9 cellular contexts compared by ENCODE assay signal in the genomic region with DNA sequence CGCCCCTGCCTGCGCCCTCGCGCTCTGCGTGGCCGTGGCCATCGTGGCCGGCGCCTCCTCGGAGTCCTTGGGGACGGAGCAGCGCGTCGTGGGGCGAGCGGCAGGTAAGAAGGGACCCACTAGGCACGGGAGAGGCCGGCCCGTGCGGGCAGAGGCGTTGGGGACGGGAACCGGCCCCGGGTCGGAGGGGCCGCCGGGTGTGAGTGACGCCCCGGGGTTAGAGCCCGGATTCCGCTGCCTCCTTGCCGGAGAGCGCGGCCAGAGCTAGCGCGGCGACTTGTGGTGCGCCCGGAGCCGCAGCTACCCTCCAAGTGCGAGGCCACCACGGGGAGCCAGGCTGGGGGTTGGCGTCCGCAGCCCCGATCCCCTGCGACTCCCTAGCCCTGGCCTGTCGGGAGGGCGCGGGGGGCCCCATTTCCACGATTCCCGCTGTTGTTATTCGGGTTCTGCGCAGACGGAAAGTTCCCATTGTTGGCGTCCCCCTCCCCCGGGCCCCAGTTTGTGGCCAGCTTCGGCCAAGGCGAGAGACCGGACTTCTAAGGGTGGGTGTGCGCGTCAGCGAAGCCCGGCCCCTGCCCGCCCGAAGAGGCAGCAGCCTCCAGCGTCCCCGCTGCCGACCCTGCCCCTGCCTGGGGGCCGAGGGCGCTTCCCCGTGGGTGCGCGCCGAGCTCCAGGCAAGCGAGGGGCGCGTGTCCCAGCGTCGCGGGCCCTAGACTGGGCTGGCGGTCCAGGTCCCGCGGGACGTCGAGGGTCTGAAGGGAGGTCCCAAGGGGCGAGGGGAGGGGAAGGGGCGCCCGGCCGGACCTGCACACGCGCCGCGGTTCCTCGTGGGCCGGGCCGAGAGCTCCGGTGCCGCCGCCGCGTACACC. TPM values are rescaled to one million over a fixed set of nuclear protein-coding genes. Genes with fewer than 3 reads are reported as not detected.
DNase-seq lines count a peak whose midpoint lies in the region; ATAC-seq and TF ChIP-seq lines count a peak whose summit lies in the region.
"Had no signal": no experiment of that assay in that cellular context is flagged by ENCODE, and none has a peak within 500 bp of the region (broad histone marks: within the 10 kb centered on the region; RNA-seq: fewer than 3 reads in every experiment).

No MANE protein-coding gene starts in this region.

- H3K4me1 Mint-ChIP-seq in brain = peaks cover 22% of the 10 kb centered on the region

- peak overlapping the region; percentile 69 for H3K4me3 ChIP-seq in left ventricle myocardium inferior
- peak overlapping the region; percentile 64 for H3K4me3 ChIP-seq in lower lobe of right lung
- H3K4me3 ChIP-seq in aorta (ENCODE audit: low read length in 2 of 2) = peak overlapping the region; percentile 23 to 30

- no peak overlapping the region for H3K27ac Mint-ChIP-seq in brain

- ATAC-seq in Right ventricle myocardium inferior (no peak), lower lobe of right lung (peak in 1 of 2 donors; percentile 13), aorta (ENCODE audit: low FRiP score) (no peak), HG03196 (IDR thresholded peaks at IDR 0.05; ENCODE audit: unreplicated experiment) (no peak), GM18867 (IDR thresholded peaks at IDR 0.05; ENCODE audit: unreplicated experiment) (no peak)

- no peaks in the 10 kb centered on the region for H3K36me3 Mint-ChIP-seq in brain

- H3K9me3 ChIP-seq in left ventricle myocardium inferior (replicated peaks) (no peaks in the 10 kb centered on the region), lower lobe of right lung (no peaks in the 10 kb centered on the region), aorta (ENCODE audit: control insufficient read depth, low read length) (no peaks in the 10 kb centered on the region)

- peaks cover 0 to 3% (median 0%) of the 10 kb centered on the region in 5 experiments for H3K9me3 Mint-ChIP-seq in brain

- intact Hi-C loops in left ventricle myocardium inferior (cut with micrococcal nuclease) (no loop called here), Right ventricle myocardium inferior (cut with DNase I) (no loop called here), lower lobe of right lung (cut with DNase I) (no loop called here), aorta (cut with DNase I) (no loop called here)

- H3K27me3 Mint-ChIP-seq in brain = peaks cover 17% of the 10 kb centered on the region

- H3K27me3 ChIP-seq in left ventricle myocardium inferior (ENCODE audit: low read depth) (peaks cover 62% of the 10 kb centered on the region), lower lobe of right lung (ENCODE audit: low read depth) (peaks cover 46% of the 10 kb centered on the region), aorta (ENCODE audit: control insufficient read depth in 1 of 2, insufficient read depth in 2 of 2, low read length in 1 of 2) (no peaks in the 10 kb centered on the region)

- peaks cover 29% of the 10 kb centered on the region for H3K4me1 ChIP-seq in left ventricle myocardium inferior
- H3K4me1 ChIP-seq in lower lobe of right lung = peaks cover 21% of the 10 kb centered on the region
- no peaks in the 10 kb centered on the region for H3K4me1 ChIP-seq in aorta (ENCODE audit: control insufficient read depth in 1 of 2, insufficient read depth in 2 of 2, low read length in 2 of 2)

- WGBS in aorta, 2 donors = 1% methylated on average over 82 to 101 of the region's 101 CpGs

- H3K36me3 ChIP-seq in left ventricle myocardium inferior (no peaks in the 10 kb centered on the region), lower lobe of right lung (no peaks in the 10 kb centered on the region), aorta (ENCODE audit: control insufficient read depth in 1 of 2, insufficient read depth in 2 of 2, low read length in 1 of 2) (no peaks in the 10 kb centered on the region)

- H3K27ac ChIP-seq in left ventricle myocardium inferior (replicated peaks) = peak overlapping the region; percentile 63
- H3K27ac ChIP-seq in lower lobe of right lung = no peak overlapping the region
- H3K27ac ChIP-seq in aorta (ENCODE audit: low read depth in 1 of 2, low read length in 2 of 2) = no peak overlapping the region

- DNase-seq in left ventricle myocardium inferior (no peak), Right ventricle myocardium inferior (ENCODE audit: missing footprints) (no peak), lower lobe of right lung (no peak), aorta (no peak), HuH-7 (ENCODE audit: low spot score) (no peak)
- DNase-seq: nucleus accumbens had no signal

- peak overlapping the region; percentile 75 to 82 (median 79) for H3K4me3 Mint-ChIP-seq in brain

- no peak for TF ChIP-seq CTCF in left ventricle myocardium inferior (IDR thresholded peaks at IDR 0.05; ENCODE audit: borderline replicate concordance)
- no peak for TF ChIP-seq CTCF in brain (conservative IDR thresholded peaks at IDR 0.05)
- TF ChIP-seq CTCF in lower lobe of right lung (IDR thresholded peaks at IDR 0.05) = no peak

RNA-seq across cellular contexts. Expression of a gene that starts 1.1 kb away (rescaled TPM):
- total RNA-seq in left ventricle myocardium inferior (3.5 TPM), Right ventricle myocardium inferior (1.8 TPM), lower lobe of right lung (34.2 TPM), aorta (1 to 10 TPM; 1.2 to 4.0 TPM)
- polyA plus RNA-seq in brain (ENCODE audit: insufficient read depth, low read depth, low replicate concordance) (28.4 TPM), aorta (1 to 10 TPM; 1.0 to 2.4 TPM)
